Comparison of ENCODE assay signal across 8 cellular contexts in the genomic region with DNA sequence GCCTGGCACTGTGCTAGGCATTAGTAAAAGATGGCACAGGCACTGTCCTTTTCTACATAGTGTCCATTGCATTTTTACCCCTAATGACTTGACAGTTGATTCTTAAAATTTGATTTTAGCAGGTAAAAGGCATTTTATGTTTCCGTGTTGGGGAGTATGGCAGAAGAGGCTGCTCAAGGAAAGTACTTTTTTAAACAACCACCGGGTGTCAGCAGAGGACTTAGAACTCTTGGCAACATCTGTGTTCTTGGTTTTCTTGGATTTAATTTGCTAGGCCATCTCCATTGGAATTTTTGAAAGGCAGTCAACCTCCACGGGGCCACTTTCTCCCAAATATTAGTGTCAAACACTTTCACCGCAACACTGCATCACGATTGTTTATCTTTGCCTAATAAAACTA.
DNase-seq lines count a peak whose midpoint lies in the region; ATAC-seq and TF ChIP-seq lines count a peak whose summit lies in the region.

No MANE protein-coding gene starts in this region.

- POLR2A ChIA-PET in RWPE1 (lab: Yijun Ruan, JAX; ENCODE audit: low non-redundant PET) = no interaction called here

- H3K4me1 Mint-ChIP-seq in type B pancreatic cell (ENCODE audit: unreplicated experiment) = peaks cover 4% of the 10 kb centered on the region

- TF ChIP-seq CTCF in RWPE1 (conservative IDR thresholded peaks at IDR 0.05; ENCODE audit: low read depth) = peak; percentile 27; the same call in 1 of the 2 replicates
- peak; percentile 74 for TF ChIP-seq CTCF in type B pancreatic cell (conservative IDR thresholded peaks at IDR 0.05)

- H3K9me3 Mint-ChIP-seq in type B pancreatic cell = no peaks in the 10 kb centered on the region

- CTCF ChIA-PET in RWPE1 (lab: Yijun Ruan, JAX) = interaction anchor here (0.6 to 0.7 kb wide), 2 partner anchors 17 to 848 kb away, joined by 3 to 4 read pairs; no protein-coding TSS in a partner anchor

- no peak overlapping the region for H3K27ac ChIP-seq in RWPE1

- no peak overlapping the region for H3K27ac Mint-ChIP-seq in type B pancreatic cell

- DNase-seq in DMS53 (lab: John Stamatoyannopoulos, UW) = peak; percentile 63
- peak; percentile 51 for DNase-seq in HT-29 (ENCODE audit: low spot score)
- DNase-seq in RWPE1 (ENCODE audit: low spot score) = peak; percentile 13
- peak; percentile 30 for DNase-seq in globus pallidus (ENCODE audit: low spot score)
- no peak for DNase-seq in type B pancreatic cell (ENCODE audit: extremely low spot score, unreplicated experiment)
- DNase-seq in activated effector memory CD4-positive, alpha-beta T cell treated with anti-CD3 and anti-CD28 coated beads, Interleukin-2, amount 50 U/mL, for 16 hours = no peak

- ATAC-seq in GM21390 (IDR thresholded peaks at IDR 0.05; ENCODE audit: unreplicated experiment) (no peak), GM19395 (IDR thresholded peaks at IDR 0.05; ENCODE audit: unreplicated experiment) (no peak)

- H3K36me3 Mint-ChIP-seq in type B pancreatic cell = no peaks in the 10 kb centered on the region

- no peaks in the 10 kb centered on the region for H3K27me3 Mint-ChIP-seq in type B pancreatic cell

- H3K4me3 Mint-ChIP-seq in type B pancreatic cell = no peak overlapping the region

Comparison
In these comparisons a context has a peak if more than half of its experiments do, and no peak if none do; other contexts are left out.
1. DNase-seq: peak in DMS53 (single experiment), HT-29 (single experiment), RWPE1 (single experiment) and globus pallidus (single experiment); none in type B pancreatic cell (single experiment) and activated effector memory CD4-positive, alpha-beta T cell treated with anti-CD3 and anti-CD28 coated beads, Interleukin-2, amount 50 U/mL, for 16 hours (single experiment).